ENCODE assay signal across 10 cellular contexts in genomic region chr7:143382126-143382790, GRCh38. TPM values are rescaled to one million over a fixed set of nuclear protein-coding genes. Genes with fewer than 3 reads are reported as not detected.
A peak's percentile ranks its signal among the peaks of the same experiment; 100 is the strongest.
DNase-seq lines count a peak whose midpoint lies in the region; ATAC-seq and TF ChIP-seq lines count a peak whose summit lies in the region.
"Had no signal": no experiment of that assay in that cellular context is flagged by ENCODE, and none has a peak within 500 bp of the region (broad histone marks: within the 10 kb centered on the region; RNA-seq: fewer than 3 reads in every experiment).

No MANE protein-coding gene starts in this region.

- H3K4me3 ChIP-seq in Caco-2 (ENCODE audit: low read depth, low read length) = peak overlapping the region; percentile 70
- peak overlapping the region; percentile 91 for H3K4me3 ChIP-seq in RWPE2 (ENCODE audit: severe bottlenecking)
- peak overlapping the region; percentile 74 to 99 (median 98) for H3K4me3 ChIP-seq in esophagus muscularis mucosa
- H3K4me3 ChIP-seq in parathyroid adenoma (ENCODE audit: low read depth, low read length) = peak overlapping the region; percentile 89

- 10% methylated on average over 8 of the region's 21 CpGs for WGBS in esophagus muscularis mucosa

- H3K36me3 ChIP-seq in Caco-2 (ENCODE audit: control insufficient read depth, insufficient read depth, low read length) = peaks cover 1% of the 10 kb centered on the region
- peaks cover 52% of the 10 kb centered on the region for H3K36me3 ChIP-seq in RWPE2 (ENCODE audit: low read depth)
- H3K36me3 ChIP-seq in esophagus muscularis mucosa = peaks cover 0 to 30% (median 16%) of the 10 kb centered on the region in 4 donors
- H3K36me3 ChIP-seq in parathyroid adenoma (ENCODE audit: control insufficient read depth, insufficient read depth, low read length) = no peaks in the 10 kb centered on the region

- no peak for TF ChIP-seq EP300 in esophagus muscularis mucosa (IDR thresholded peaks at IDR 0.05)

- peak overlapping the region; percentile 85 for H3K4me3 Mint-ChIP-seq in Caco-2 (ENCODE audit: unreplicated experiment)
- no peak overlapping the region for H3K4me3 Mint-ChIP-seq in HFFc6

- H3K9me3 ChIP-seq in Caco-2 = no peaks in the 10 kb centered on the region
- H3K9me3 ChIP-seq in RWPE2 (ENCODE audit: severe bottlenecking) = no peaks in the 10 kb centered on the region
- H3K9me3 ChIP-seq in esophagus muscularis mucosa = no peaks in the 10 kb centered on the region
- H3K9me3 ChIP-seq in parathyroid adenoma (ENCODE audit: control insufficient read depth, low read length) = no peaks in the 10 kb centered on the region

- H3K4me1 Mint-ChIP-seq in Caco-2 (ENCODE audit: low read depth, unreplicated experiment) (peaks cover 14% of the 10 kb centered on the region), HFFc6 (ENCODE audit: low read depth) (peaks cover 21% of the 10 kb centered on the region)

- H3K4me1 ChIP-seq in Caco-2 = peaks cover 45% of the 10 kb centered on the region
- peaks cover 19% of the 10 kb centered on the region for H3K4me1 ChIP-seq in RWPE2 (ENCODE audit: insufficient read depth, poor library complexity, severe bottlenecking)
- H3K4me1 ChIP-seq in esophagus muscularis mucosa = peaks cover 61 to 80% (median 78%) of the 10 kb centered on the region in 4 donors
- H3K4me1 ChIP-seq in parathyroid adenoma = peaks cover 22% of the 10 kb centered on the region

- H3K36me3 Mint-ChIP-seq in Caco-2 (ENCODE audit: insufficient read depth, unreplicated experiment) (peaks cover 18% of the 10 kb centered on the region), HFFc6 (ENCODE audit: low read depth) (peaks cover 18% of the 10 kb centered on the region)

- H2AFZ ChIP-seq in parathyroid adenoma = peak overlapping the region; percentile 72

- peak overlapping the region; percentile 76 for H3K4me2 ChIP-seq in parathyroid adenoma (ENCODE audit: low read length)

- H3K9ac ChIP-seq in parathyroid adenoma = peak overlapping the region; percentile 99

- no peaks in the 10 kb centered on the region for H3K27me3 Mint-ChIP-seq in Caco-2 (ENCODE audit: insufficient read depth, unreplicated experiment)
- no peaks in the 10 kb centered on the region; the same call in 1 of the 2 replicates for H3K27me3 Mint-ChIP-seq in HFFc6 (ENCODE audit: insufficient read depth)
- H3K27me3 Mint-ChIP-seq: naive thymus-derived CD8-positive, alpha-beta T cell had no signal

- intact Hi-C loops in Caco-2 (cut with micrococcal nuclease; ENCODE audit: unreplicated experiment) = no loop called here
- intact Hi-C loops in esophagus muscularis mucosa (cut with DNase I) = no loop called here

- ATAC-seq in RWPE2 (ENCODE audit: low read depth) (no peak), HG03521 (IDR thresholded peaks at IDR 0.05; ENCODE audit: unreplicated experiment) (no peak)

- H3K27ac Mint-ChIP-seq in Caco-2 (ENCODE audit: unreplicated experiment) = peak overlapping the region; percentile 7
- no peak overlapping the region for H3K27ac Mint-ChIP-seq in HFFc6

- TF ChIP-seq CTCF in Caco-2 (IDR thresholded peaks at IDR 0.05; ENCODE audit: insufficient read depth in 1 of 2, low read depth in 1 of 2, low read length in 1 of 2, severe bottlenecking in 1 of 2, unreplicated experiment in 1 of 2) (no peak), RWPE2 (IDR thresholded peaks at IDR 0.05; ENCODE audit: poor library complexity, severe bottlenecking) (no peak), esophagus muscularis mucosa (IDR thresholded peaks at IDR 0.05) (no peak), parathyroid adenoma (IDR thresholded peaks at IDR 0.05) (no peak), HFFc6 (IDR thresholded peaks at IDR 0.05) (no peak)

- CTCF ChIA-PET in Caco-2 (lab: Charles Lee) = interaction anchor here (0.6 to 0.7 kb wide), 2 partner anchors 34 to 94 kb away, joined by 3 to 4 read pairs; partner anchors contain the start of gene CASP2

- no TSS peak for BruUV-seq in Caco-2 (replicated peaks; lab: Mats Ljungman, UMichigan)

- H3K27ac ChIP-seq in RWPE2 (ENCODE audit: poor library complexity, severe bottlenecking) = peak overlapping the region; percentile 92
- H3K27ac ChIP-seq in esophagus muscularis mucosa (replicated peaks in 1 of 4) = peak overlapping the region; percentile 100
- peak overlapping the region; percentile 87 for H3K27ac ChIP-seq in parathyroid adenoma

- TF ChIP-seq POLR2A in esophagus muscularis mucosa (IDR thresholded peaks at IDR 0.05; ENCODE audit: low read depth) = no peak

- POLR2A ChIA-PET in Caco-2 (lab: Charles Lee) = no interaction called here

- peaks cover 5% of the 10 kb centered on the region for H3K79me2 ChIP-seq in parathyroid adenoma

- no peaks in the 10 kb centered on the region for H3K9me3 Mint-ChIP-seq in Caco-2 (ENCODE audit: unreplicated experiment)
- peaks cover 6% of the 10 kb centered on the region; the same call in 1 of the 2 replicates for H3K9me3 Mint-ChIP-seq in HFFc6
- H3K9me3 Mint-ChIP-seq: naive thymus-derived CD8-positive, alpha-beta T cell had no signal

- DNase-seq in Caco-2 = no peak
- no peak for DNase-seq in RWPE2 (ENCODE audit: low spot score)
- no peak for DNase-seq in esophagus muscularis mucosa (ENCODE audit: extremely low spot score)
- no peak for DNase-seq in NCI-H2107 (lab: John Stamatoyannopoulos, UW)
- DNase-seq in HFFc6 = no peak
- no peak for DNase-seq in T1000 (lab: John Stamatoyannopoulos, UW)
- DNase-seq: naive thymus-derived CD8-positive, alpha-beta T cell had no signal

- H3K27me3 ChIP-seq in Caco-2 (replicated peaks; ENCODE audit: control insufficient read depth, insufficient read depth, low read length) (no peaks in the 10 kb centered on the region), RWPE2 (ENCODE audit: insufficient read depth, poor library complexity, severe bottlenecking) (no peaks in the 10 kb centered on the region), esophagus muscularis mucosa (no peaks in the 10 kb centered on the region), parathyroid adenoma (ENCODE audit: control insufficient read depth, insufficient read depth, low read length) (no peaks in the 10 kb centered on the region)

RNA-seq across cellular contexts. Expression of gene ZYX, which starts 1.1 kb away (rescaled TPM):
- total RNA-seq in Caco-2 (2022) (147 and 160 TPM in 2 replicates), esophagus muscularis mucosa (100 to 1,000 TPM; 186 to 469 (median 245) TPM)
- total RNA-seq in HFFc6 (2021; fragmentation: NEBNext Ultra II Directional; extraction: Animal tissue kit (Norgen Biotek cat#: 25700)) = 100 to 1,000 TPM; 491 to 576 (median 546) TPM

RNA-seq across cellular contexts. Expression of gene FAM131B, which starts 19.7 kb away (rescaled TPM):
- total RNA-seq in Caco-2 (2022) (20.2 and 22.3 TPM in 2 replicates), esophagus muscularis mucosa (1 to 10 TPM in 3 of 4 donors, under 1 TPM in 1; 0.42 to 2.0 (median 1.3) TPM)
- 1 to 10 TPM in 3 of 6 experiments, under 1 TPM in 3; 0.70 to 1.3 (median 0.98) TPM for total RNA-seq in HFFc6 (2021; fragmentation: NEBNext Ultra II Directional; extraction: Animal tissue kit (Norgen Biotek cat#: 25700))
- total RNA-seq: RPMI7951 had no signal

RNA-seq across cellular contexts. Expression of gene EPHA1, which starts 26.4 kb away (rescaled TPM):
- 66.6 and 69.2 TPM in 2 replicates for total RNA-seq in Caco-2 (2022)
- under 1 TPM in 2 of 4 donors, not detected in 2; 0.17 to 0.23 TPM for total RNA-seq in esophagus muscularis mucosa
- not detected for total RNA-seq in HFFc6 (2021; fragmentation: NEBNext Ultra II Directional; extraction: Animal tissue kit (Norgen Biotek cat#: 25700))
- total RNA-seq: RPMI7951 had no signal

Comparison
In these comparisons a context has a peak if more than half of its experiments do, and no peak if none do; other contexts are left out.
1. RNA of gene EPHA1, which starts 26.4 kb away (total RNA-seq): 66.6 to 69.2 TPM in Caco-2; 0.17 to 0.23 TPM in esophagus muscularis mucosa and not detected in HFFc6; every median in the first group is over 10 times any median in the second.
2. Peak in every context shown above with its lines, with median percentiles within 50 percentile points of each other: H3K4me3 ChIP-seq and H3K27ac ChIP-seq.